ENCODE assay signal across 18 cellular contexts in the genomic region with DNA sequence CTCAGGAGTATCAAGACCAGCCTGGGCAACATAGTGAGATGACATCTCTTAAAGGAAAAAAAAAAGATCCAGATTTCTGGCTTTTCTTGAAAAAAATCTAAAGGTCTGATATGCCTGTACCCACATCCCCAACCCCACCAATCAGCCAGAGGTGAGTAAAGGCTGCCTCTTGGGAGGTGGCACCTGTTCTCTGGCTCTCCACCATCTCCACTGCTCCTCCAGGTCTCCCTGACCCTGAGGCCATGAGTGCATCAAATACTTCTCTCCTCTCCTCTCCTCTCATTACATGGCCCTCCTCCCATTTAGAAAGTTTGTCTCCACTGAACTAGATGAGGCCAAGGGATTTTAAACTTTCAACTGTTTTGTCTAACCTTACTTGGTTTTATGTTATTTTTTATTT. TPM values are rescaled to one million over a fixed set of nuclear protein-coding genes. Genes with fewer than 3 reads are reported as not detected.
A peak's percentile ranks its signal among the peaks of the same experiment; 100 is the strongest.
DNase-seq lines count a peak whose midpoint lies in the region; TF ChIP-seq lines count a peak whose summit lies in the region.
"Had no signal": no experiment of that assay in that cellular context is flagged by ENCODE, and none has a peak within 500 bp of the region (broad histone marks: within the 10 kb centered on the region; RNA-seq: fewer than 3 reads in every experiment).

No MANE protein-coding gene starts in this region.

- H3K4me3 ChIP-seq in OCI-LY1 (ENCODE audit: low read depth, low read length, poor library complexity, severe bottlenecking) (no peak overlapping the region), stomach (no peak overlapping the region)
- H3K4me3 ChIP-seq: heart right ventricle, tibial nerve had no signal

- no peaks in the 10 kb centered on the region for H3K9me2 ChIP-seq in OCI-LY1 (ENCODE audit: low read depth, low read length)

- H3K9ac ChIP-seq in OCI-LY1 (ENCODE audit: low read length): no peak overlapping the region

- H3K27ac Mint-ChIP-seq in activated T-cell treated with anti-CD3 and anti-CD28 coated beads, Interleukin-2, amount 50 U/mL, for 24 hours: peak overlapping the region; percentile 99
- H3K27ac Mint-ChIP-seq in immature natural killer cell: peak overlapping the region; percentile 47 to 79 (median 70)

- H3K9me3 Mint-ChIP-seq in activated T-cell treated with anti-CD3 and anti-CD28 coated beads, Interleukin-2, amount 50 U/mL, for 24 hours: no peaks in the 10 kb centered on the region
- no peaks in the 10 kb centered on the region for H3K9me3 Mint-ChIP-seq in immature natural killer cell

- no peaks in the 10 kb centered on the region; the same call in 1 of the 2 replicates for H3F3A ChIP-seq in OCI-LY1 (ENCODE audit: insufficient read depth, low read length)

- peak overlapping the region; percentile 24 for H3K27ac ChIP-seq in OCI-LY1 (ENCODE audit: low read depth, low read length, poor library complexity, severe bottlenecking)
- H3K27ac ChIP-seq in stomach: peak overlapping the region; percentile 23 to 98 (median 68)
- H3K27ac ChIP-seq: heart right ventricle, tibial nerve had no signal

- H3K9me3 ChIP-seq in OCI-LY1 (ENCODE audit: low read length) (no peaks in the 10 kb centered on the region), stomach (no peaks in the 10 kb centered on the region)
- H3K9me3 ChIP-seq: heart right ventricle, tibial nerve had no signal

- no peak for TF ChIP-seq POLR2A in stomach (IDR thresholded peaks at IDR 0.05)

- no peak for TF ChIP-seq EP300 in stomach (IDR thresholded peaks at IDR 0.05)

- H3K4me2 ChIP-seq in OCI-LY1 (ENCODE audit: low read length): no peak overlapping the region

- intact Hi-C loops in stomach (cut with DNase I; ENCODE audit: low total_unique reads): no loop called here

- H3K4me1 ChIP-seq in OCI-LY1 (ENCODE audit: insufficient read depth, low read length, severe bottlenecking): peaks cover 49% of the 10 kb centered on the region
- H3K4me1 ChIP-seq in stomach: peaks cover 43 to 87% (median 77%) of the 10 kb centered on the region in 4 donors

- peaks cover 90% of the 10 kb centered on the region for H3K79me2 ChIP-seq in OCI-LY1 (ENCODE audit: insufficient read depth, low read length)

- TF ChIP-seq CTCF in OCI-LY1 (IDR thresholded peaks at IDR 0.05; ENCODE audit: low read length) (no peak), stomach (IDR thresholded peaks at IDR 0.05) (no peak)

- peaks cover 65% of the 10 kb centered on the region for H3K4me1 Mint-ChIP-seq in activated T-cell treated with anti-CD3 and anti-CD28 coated beads, Interleukin-2, amount 50 U/mL, for 24 hours (ENCODE audit: low read depth)
- peaks cover 55 to 82% of the 10 kb centered on the region in 2 donors for H3K4me1 Mint-ChIP-seq in immature natural killer cell

- no peaks in the 10 kb centered on the region for H4K20me1 ChIP-seq in OCI-LY1 (ENCODE audit: insufficient read depth, low read length)

- no peak overlapping the region for H2AFZ ChIP-seq in OCI-LY1 (ENCODE audit: low read length)

- H3K4me3 Mint-ChIP-seq in activated T-cell treated with anti-CD3 and anti-CD28 coated beads, Interleukin-2, amount 50 U/mL, for 24 hours: peak overlapping the region; percentile 94
- peak overlapping the region in 1 of 5 donors; percentile 69 for H3K4me3 Mint-ChIP-seq in immature natural killer cell

- H3K36me3 Mint-ChIP-seq in activated T-cell treated with anti-CD3 and anti-CD28 coated beads, Interleukin-2, amount 50 U/mL, for 24 hours (ENCODE audit: low read depth): peaks cover 93% of the 10 kb centered on the region
- H3K36me3 Mint-ChIP-seq in immature natural killer cell: peaks cover 0 to 7% (median 6%) of the 10 kb centered on the region in 3 donors

- H3K27me3 ChIP-seq in OCI-LY1 (ENCODE audit: insufficient read depth, low read length) (no peaks in the 10 kb centered on the region), stomach (no peaks in the 10 kb centered on the region)
- H3K27me3 ChIP-seq: heart right ventricle, tibial nerve had no signal

- H3K36me3 ChIP-seq in OCI-LY1 (ENCODE audit: insufficient read depth, low read length) (peaks cover 78% of the 10 kb centered on the region), stomach (peaks cover 0 to 7% (median 4%) of the 10 kb centered on the region in 4 donors)

- no peak for DNase-seq in activated T-cell treated with anti-CD3 and anti-CD28 coated beads, Interleukin-2, amount 50 U/mL, for 24 hours
- no peak for DNase-seq in activated T-cell treated with anti-CD3 and anti-CD28 coated beads, Interleukin-2, amount 50 U/mL, for 48 hours
- DNase-seq in immature natural killer cell (no peak), stomach (no peak), medulla oblongata (ENCODE audit: extremely low spot score) (no peak), SKM-1 (lab: John Stamatoyannopoulos, UW; ENCODE audit: unreplicated experiment) (no peak), kidney glomerular epithelial cell (lab: John Stamatoyannopoulos, UW) (no peak)
- DNase-seq: anterior cingulate cortex, DMS153, heart right ventricle, KG1, left colon, NCI-H446, SIG-M5 had no signal

- H3K27me3 Mint-ChIP-seq in activated T-cell treated with anti-CD3 and anti-CD28 coated beads, Interleukin-2, amount 50 U/mL, for 24 hours: no peaks in the 10 kb centered on the region
- peaks cover 2 to 6% (median 5%) of the 10 kb centered on the region in 3 donors for H3K27me3 Mint-ChIP-seq in immature natural killer cell (ENCODE audit: low read depth in 3 of 3)

RNA-seq across cellular contexts. Expression of a gene that starts 5.2 kb away (rescaled TPM):
- polyA plus RNA-seq in immature natural killer cell (10 to 100 TPM; 22.7 to 29.1 (median 25.5) TPM), stomach (10 to 100 TPM; 14.9 to 18.6 (median 17.2) TPM)
- total RNA-seq in stomach: 10 to 100 TPM; 13.8 to 36.6 (median 26.6) TPM

RNA-seq across cellular contexts. Expression of a gene that starts 54.0 kb away (rescaled TPM):
- polyA plus RNA-seq in immature natural killer cell: under 1 TPM in 1 of 3 donors, not detected in 2; 0.94 TPM
- under 1 TPM in 1 of 5 donors, not detected in 4; 0.37 TPM for total RNA-seq in stomach
- polyA plus RNA-seq in stomach: not detected
- total RNA-seq: left colon had no signal
- polyA plus RNA-seq: AG04450, esophagus, heart right ventricle had no signal
